Comparison of ENCODE assay signal across 8 cellular contexts in the genomic region with DNA sequence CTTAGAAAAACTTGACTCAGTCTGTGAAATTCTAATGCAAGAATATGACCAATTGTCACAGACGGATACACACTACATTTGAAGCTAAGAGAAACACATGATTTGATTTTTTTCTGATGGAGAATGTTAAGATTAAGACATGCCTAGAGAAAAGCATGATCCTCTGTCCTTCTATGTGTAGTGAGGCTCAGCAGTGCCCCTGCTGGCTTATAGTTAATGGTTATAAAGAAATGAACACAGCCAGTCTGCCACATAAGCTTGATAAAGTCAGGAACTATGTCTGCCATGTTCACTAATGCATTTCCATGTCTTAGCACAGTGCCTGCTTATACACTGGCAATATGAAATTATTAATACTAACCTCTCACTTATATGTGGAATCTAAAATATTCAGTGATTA.
A peak's percentile ranks its signal among the peaks of the same experiment; 100 is the strongest.
DNase-seq lines count a peak whose midpoint lies in the region; ATAC-seq and TF ChIP-seq lines count a peak whose summit lies in the region.

No MANE protein-coding gene starts in this region.

- no peak overlapping the region for H3K18ac ChIP-seq in H9 (ENCODE audit: insufficient read length, low read depth, low read length)

- H3K14ac ChIP-seq in H9 (ENCODE audit: insufficient read depth, low read length) = no peak overlapping the region

- no peak overlapping the region for H3K23ac ChIP-seq in H9 (ENCODE audit: insufficient read length, low read depth, low read length)

- H3K36me3 Mint-ChIP-seq in H9 (ENCODE audit: insufficient read depth in 1 of 3, low read depth in 3 of 3) = no peaks in the 10 kb centered on the region
- no peaks in the 10 kb centered on the region for H3K36me3 Mint-ChIP-seq in T-helper 2 cell treated with Interferon-gamma antibody and Interleukin-4, amounts not matched to agents 5 μg/mL and 100 μg/mL, for 36 hours (ENCODE audit: low read depth)

- no peaks in the 10 kb centered on the region for H3K79me1 ChIP-seq in H9 (ENCODE audit: insufficient read depth, low read depth, low read length, poor library complexity, severe bottlenecking)

- ATAC-seq in HG03439 (IDR thresholded peaks at IDR 0.05; ENCODE audit: unreplicated experiment) = no peak
- ATAC-seq in HG03196 (IDR thresholded peaks at IDR 0.05; ENCODE audit: unreplicated experiment) = no peak
- ATAC-seq in GM21737 (IDR thresholded peaks at IDR 0.05; ENCODE audit: unreplicated experiment) = no peak

- H4K20me1 ChIP-seq in H9 (ENCODE audit: control insufficient read depth, insufficient read depth, insufficient read length) = no peaks in the 10 kb centered on the region

- DNase-seq in H9 (no peak), SJCRH30 (peak; percentile 18 to 50), kidney glomerular epithelial cell (lab: John Stamatoyannopoulos, UW) (peak; percentile 14)
- DNase-seq in T-helper 2 cell treated with Interferon-gamma antibody and Interleukin-4, amounts not matched to agents 5 μg/mL and 100 μg/mL, for 36 hours (ENCODE audit: low spot score) = no peak

- H3K9ac ChIP-seq in H9 (ENCODE audit: extremely low read depth, insufficient read length, low read length) = no peak overlapping the region

- H3K4me2 ChIP-seq in H9 (ENCODE audit: insufficient read depth, insufficient read length, low read length) = no peak overlapping the region

- no peak overlapping the region for H3K56ac ChIP-seq in H9 (ENCODE audit: insufficient read length, low read depth, low read length)

- TF ChIP-seq CTCF in C4-2B (conservative IDR thresholded peaks at IDR 0.05) = peak; percentile 72
- peak; percentile 65 for TF ChIP-seq CTCF in H9 (conservative IDR thresholded peaks at IDR 0.05)

- no peaks in the 10 kb centered on the region for H3K23me2 ChIP-seq in H9 (ENCODE audit: insufficient read length, low read depth, low read length, poor library complexity, severe bottlenecking)

- H3K27me3 ChIP-seq in H9 (ENCODE audit: insufficient read depth, low read length) (no peaks in the 10 kb centered on the region), SJCRH30 (no peaks in the 10 kb centered on the region)

- no peak overlapping the region for H3K4ac ChIP-seq in H9 (ENCODE audit: low read depth, low read length)

- no peak overlapping the region for H2AFZ ChIP-seq in H9 (ENCODE audit: low read length)

- H3K9me3 ChIP-seq in H9 (ENCODE audit: control insufficient read depth, low read depth, low read length) = no peaks in the 10 kb centered on the region
- no peaks in the 10 kb centered on the region for H3K9me3 ChIP-seq in SJCRH30 (replicated peaks)

- no peak overlapping the region for H3K4me3 Mint-ChIP-seq in H9
- no peak overlapping the region for H3K4me3 Mint-ChIP-seq in T-helper 2 cell treated with Interferon-gamma antibody and Interleukin-4, amounts not matched to agents 5 μg/mL and 100 μg/mL, for 36 hours

- no peak overlapping the region for H2BK5ac ChIP-seq in H9 (ENCODE audit: insufficient read length, low read length)

- no peak overlapping the region for H3K27ac ChIP-seq in C4-2B
- H3K27ac ChIP-seq in H9 (ENCODE audit: insufficient read length, low read depth, low read length) = no peak overlapping the region
- H3K27ac ChIP-seq in SJCRH30 = no peak overlapping the region

- no peak overlapping the region for H2BK15ac ChIP-seq in H9 (ENCODE audit: low read depth, low read length)

- H2BK20ac ChIP-seq in H9 (ENCODE audit: low read depth, low read length, poor library complexity, severe bottlenecking) = no peak overlapping the region

- H3K4me1 ChIP-seq in H9 (ENCODE audit: insufficient read depth, low read length) (peaks cover 2% of the 10 kb centered on the region; the same call in 1 of the 2 replicates), SJCRH30 (no peaks in the 10 kb centered on the region)

- no peak overlapping the region for H4K8ac ChIP-seq in H9 (replicated peaks; ENCODE audit: insufficient read length, low read depth, low read length)

- no peak overlapping the region for H2BK120ac ChIP-seq in H9 (ENCODE audit: low read depth, low read length, poor library complexity, severe bottlenecking)

- H3K27me3 Mint-ChIP-seq in H9 (ENCODE audit: low read depth) = no peaks in the 10 kb centered on the region
- H3K27me3 Mint-ChIP-seq in T-helper 2 cell treated with Interferon-gamma antibody and Interleukin-4, amounts not matched to agents 5 μg/mL and 100 μg/mL, for 36 hours (ENCODE audit: low read depth) = peaks cover 4% of the 10 kb centered on the region

- H3K36me3 ChIP-seq in SJCRH30 = no peaks in the 10 kb centered on the region

- H4K5ac ChIP-seq in H9 (ENCODE audit: insufficient read length, low read depth, low read length) = no peak overlapping the region

- no peak overlapping the region for H3T11ph ChIP-seq in H9 (ENCODE audit: low read length)

- H3K4me3 ChIP-seq in SJCRH30 = no peak overlapping the region

- no peak overlapping the region for H4K91ac ChIP-seq in H9 (ENCODE audit: insufficient read length, low read depth, low read length)

- WGBS in H9 (ENCODE audit: extremely low coverage, insufficient read length, low lambda C conversion rate) = no CpG with 5 or more reads among the region's 1 CpG

- no peaks in the 10 kb centered on the region for H3K79me2 ChIP-seq in H9 (ENCODE audit: insufficient read depth, low read length)

- H3K4me1 Mint-ChIP-seq in H9 = peaks cover 3% of the 10 kb centered on the region in 2 experiments; a peak in 2 of 4 replicates
- no peaks in the 10 kb centered on the region for H3K4me1 Mint-ChIP-seq in T-helper 2 cell treated with Interferon-gamma antibody and Interleukin-4, amounts not matched to agents 5 μg/mL and 100 μg/mL, for 36 hours (ENCODE audit: low read depth)

- H2AK5ac ChIP-seq in H9 (ENCODE audit: insufficient read length, low read length) = no peak overlapping the region

- no peak overlapping the region for H3K27ac Mint-ChIP-seq in H9
- no peak overlapping the region for H3K27ac Mint-ChIP-seq in T-helper 2 cell treated with Interferon-gamma antibody and Interleukin-4, amounts not matched to agents 5 μg/mL and 100 μg/mL, for 36 hours

- no peaks in the 10 kb centered on the region for H3K9me3 Mint-ChIP-seq in H9
- H3K9me3 Mint-ChIP-seq in T-helper 2 cell treated with Interferon-gamma antibody and Interleukin-4, amounts not matched to agents 5 μg/mL and 100 μg/mL, for 36 hours = no peaks in the 10 kb centered on the region

- no peak overlapping the region for H2BK12ac ChIP-seq in H9 (ENCODE audit: insufficient read length, low read depth, low read length)

Comparison
In these comparisons a context has a peak if more than half of its experiments do, and no peak if none do; other contexts are left out.
1. DNase-seq: peak in SJCRH30 (2 of 2) and kidney glomerular epithelial cell (single experiment); none in H9 (single experiment) and T-helper 2 cell treated with Interferon-gamma antibody and Interleukin-4, amounts not matched to agents 5 μg/mL and 100 μg/mL, for 36 hours (single experiment).